ENCODE assay signal across 10 cellular contexts in genomic region chr6:11028959-11029358, GRCh38. TPM values are rescaled to one million over a fixed set of nuclear protein-coding genes. Genes with fewer than 3 reads are reported as not detected.
"Had no signal": no experiment of that assay in that cellular context is flagged by ENCODE, and none has a peak within 500 bp of the region (broad histone marks: within the 10 kb centered on the region; RNA-seq: fewer than 3 reads in every experiment).

No MANE protein-coding gene starts in this region.

- H3K4me3 ChIP-seq: GM23248, HAP-1 had no signal

- H3K9ac ChIP-seq: GM23248 had no signal

- ATAC-seq: HCT116, HepG2 had no signal

- H3K9me3 ChIP-seq: HAP-1 had no signal

- H2AFZ ChIP-seq: GM23248 had no signal

- H3K27ac ChIP-seq: GM23248, HL-60 had no signal

- DNase-seq: GM23248, GOT3, H7, HFFc6, KBM-7 had no signal

- H3K36me3 ChIP-seq: HAP-1 had no signal

RNA-seq across cellular contexts. Expression of gene ELOVL2, which starts 15.1 kb away (rescaled TPM):
- polyA plus RNA-seq: IgD-negative memory B cell had no signal
